In the genomic region with DNA sequence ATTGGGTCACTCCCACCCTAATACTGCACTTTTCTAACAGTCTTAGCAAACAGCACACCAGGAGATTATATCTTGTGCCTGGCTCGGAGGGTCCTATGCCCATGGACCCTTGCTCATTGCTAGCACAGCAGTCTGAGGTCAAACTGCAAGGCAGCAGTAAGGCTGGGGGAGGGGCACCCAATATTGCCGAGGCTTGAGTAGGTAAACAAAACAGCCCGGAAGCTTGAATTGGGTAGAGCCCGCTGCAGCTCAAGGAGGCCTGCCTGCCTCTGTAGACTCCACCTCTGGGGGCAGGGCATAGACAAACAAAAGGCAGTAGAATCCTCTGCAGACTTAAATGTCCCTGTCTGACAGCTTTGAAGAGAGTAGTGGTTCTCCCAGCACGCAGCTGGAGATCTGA, we compare ENCODE assay signal across 14 cellular contexts. TPM values are rescaled to one million over a fixed set of nuclear protein-coding genes. Genes with fewer than 3 reads are reported as not detected.
"Had no signal": no experiment of that assay in that cellular context is flagged by ENCODE, and none has a peak within 500 bp of the region (broad histone marks: within the 10 kb centered on the region; RNA-seq: fewer than 3 reads in every experiment).

No MANE protein-coding gene starts in this region.

RNA-seq across cellular contexts. Expression of a gene that starts 14.3 kb away (rescaled TPM):
- total RNA-seq: activated CD4-positive, alpha-beta T cell treated with anti-CD3 and anti-CD28 coated beads, Interleukin-2, amount 10 ng/mL, durations not matched to agents 24 days and 14 days; activated CD8-positive, alpha-beta memory T cell treated with anti-CD3 and anti-CD28 coated beads for 36 hours; activated CD8-positive, alpha-beta T cell treated with anti-CD3 and anti-CD28 coated beads for 36 hours; activated naive CD8-positive, alpha-beta T cell treated with anti-CD3 and anti-CD28 coated beads for 36 hours; activated T-cell treated with anti-CD3 and anti-CD28 coated beads, Interleukin-2, amount 50 U/mL, for 72 hours; activated T-helper 17 cell treated with anti-CD3 and anti-CD28 coated beads, Interleukin-2, amount 50 U/mL, for 72 hours; aorta; cerebellum; LHCN-M2; PC-3; Peyer's patch; Right ventricle myocardium inferior; T-helper 1 cell treated with Interleukin-12 subunit alpha and Interleukin-12 subunit beta and Interleukin-4 antibody, amounts not matched to agents 30 ng/mL and 1 ng/mL, for 36 hours; T-helper 2 cell treated with Interferon-gamma antibody and Interleukin-4, amounts not matched to agents 100 ng/mL and 5 ng/mL, for 36 hours had no signal
- polyA plus RNA-seq: aorta had no signal

RNA-seq across cellular contexts. Expression of a gene that starts 32.3 kb away (rescaled TPM):
- total RNA-seq: activated CD4-positive, alpha-beta T cell treated with anti-CD3 and anti-CD28 coated beads, Interleukin-2, amount 10 ng/mL, durations not matched to agents 24 days and 14 days; activated CD8-positive, alpha-beta memory T cell treated with anti-CD3 and anti-CD28 coated beads for 36 hours; activated CD8-positive, alpha-beta T cell treated with anti-CD3 and anti-CD28 coated beads for 36 hours; activated naive CD8-positive, alpha-beta T cell treated with anti-CD3 and anti-CD28 coated beads for 36 hours; activated T-cell treated with anti-CD3 and anti-CD28 coated beads, Interleukin-2, amount 50 U/mL, for 72 hours; activated T-helper 17 cell treated with anti-CD3 and anti-CD28 coated beads, Interleukin-2, amount 50 U/mL, for 72 hours; aorta; cerebellum; LHCN-M2; PC-3; Peyer's patch; Right ventricle myocardium inferior; T-helper 1 cell treated with Interleukin-12 subunit alpha and Interleukin-12 subunit beta and Interleukin-4 antibody, amounts not matched to agents 30 ng/mL and 1 ng/mL, for 36 hours; T-helper 2 cell treated with Interferon-gamma antibody and Interleukin-4, amounts not matched to agents 100 ng/mL and 5 ng/mL, for 36 hours had no signal
- polyA plus RNA-seq: aorta had no signal

RNA-seq across cellular contexts. Expression of a gene that starts 43.3 kb away (rescaled TPM):
- total RNA-seq: activated CD4-positive, alpha-beta T cell treated with anti-CD3 and anti-CD28 coated beads, Interleukin-2, amount 10 ng/mL, durations not matched to agents 24 days and 14 days; activated CD8-positive, alpha-beta memory T cell treated with anti-CD3 and anti-CD28 coated beads for 36 hours; activated CD8-positive, alpha-beta T cell treated with anti-CD3 and anti-CD28 coated beads for 36 hours; activated naive CD8-positive, alpha-beta T cell treated with anti-CD3 and anti-CD28 coated beads for 36 hours; activated T-cell treated with anti-CD3 and anti-CD28 coated beads, Interleukin-2, amount 50 U/mL, for 72 hours; activated T-helper 17 cell treated with anti-CD3 and anti-CD28 coated beads, Interleukin-2, amount 50 U/mL, for 72 hours; aorta; cerebellum; LHCN-M2; PC-3; Peyer's patch; Right ventricle myocardium inferior; T-helper 1 cell treated with Interleukin-12 subunit alpha and Interleukin-12 subunit beta and Interleukin-4 antibody, amounts not matched to agents 30 ng/mL and 1 ng/mL, for 36 hours; T-helper 2 cell treated with Interferon-gamma antibody and Interleukin-4, amounts not matched to agents 100 ng/mL and 5 ng/mL, for 36 hours had no signal
- polyA plus RNA-seq: aorta had no signal

RNA-seq across cellular contexts. Expression of a gene that starts 54.2 kb away (rescaled TPM):
- total RNA-seq: activated CD4-positive, alpha-beta T cell treated with anti-CD3 and anti-CD28 coated beads, Interleukin-2, amount 10 ng/mL, durations not matched to agents 24 days and 14 days; activated CD8-positive, alpha-beta memory T cell treated with anti-CD3 and anti-CD28 coated beads for 36 hours; activated CD8-positive, alpha-beta T cell treated with anti-CD3 and anti-CD28 coated beads for 36 hours; activated naive CD8-positive, alpha-beta T cell treated with anti-CD3 and anti-CD28 coated beads for 36 hours; activated T-cell treated with anti-CD3 and anti-CD28 coated beads, Interleukin-2, amount 50 U/mL, for 72 hours; activated T-helper 17 cell treated with anti-CD3 and anti-CD28 coated beads, Interleukin-2, amount 50 U/mL, for 72 hours; aorta; cerebellum; LHCN-M2; PC-3; Peyer's patch; Right ventricle myocardium inferior; T-helper 1 cell treated with Interleukin-12 subunit alpha and Interleukin-12 subunit beta and Interleukin-4 antibody, amounts not matched to agents 30 ng/mL and 1 ng/mL, for 36 hours; T-helper 2 cell treated with Interferon-gamma antibody and Interleukin-4, amounts not matched to agents 100 ng/mL and 5 ng/mL, for 36 hours had no signal
- polyA plus RNA-seq: aorta had no signal

RNA-seq across cellular contexts. Expression of a gene that starts 59.6 kb away (rescaled TPM):
- total RNA-seq: activated CD4-positive, alpha-beta T cell treated with anti-CD3 and anti-CD28 coated beads, Interleukin-2, amount 10 ng/mL, durations not matched to agents 24 days and 14 days; activated CD8-positive, alpha-beta memory T cell treated with anti-CD3 and anti-CD28 coated beads for 36 hours; activated CD8-positive, alpha-beta T cell treated with anti-CD3 and anti-CD28 coated beads for 36 hours; activated naive CD8-positive, alpha-beta T cell treated with anti-CD3 and anti-CD28 coated beads for 36 hours; activated T-cell treated with anti-CD3 and anti-CD28 coated beads, Interleukin-2, amount 50 U/mL, for 72 hours; activated T-helper 17 cell treated with anti-CD3 and anti-CD28 coated beads, Interleukin-2, amount 50 U/mL, for 72 hours; aorta; cerebellum; LHCN-M2; PC-3; Peyer's patch; Right ventricle myocardium inferior; T-helper 1 cell treated with Interleukin-12 subunit alpha and Interleukin-12 subunit beta and Interleukin-4 antibody, amounts not matched to agents 30 ng/mL and 1 ng/mL, for 36 hours; T-helper 2 cell treated with Interferon-gamma antibody and Interleukin-4, amounts not matched to agents 100 ng/mL and 5 ng/mL, for 36 hours had no signal
- polyA plus RNA-seq: aorta had no signal
